In genomic region chr9:134792627-134793026, GRCh38 we compare ENCODE assay signal across 18 cellular contexts.
DNase-seq lines count a peak whose midpoint lies in the region; ATAC-seq, FAIRE-seq and TF ChIP-seq lines count a peak whose summit lies in the region.
"Had no signal": no experiment of that assay in that cellular context is flagged by ENCODE, and none has a peak within 500 bp of the region (broad histone marks: within the 10 kb centered on the region; RNA-seq: fewer than 3 reads in every experiment).

No MANE protein-coding gene starts in this region.

- BruUV-seq in HepG2 (replicated peaks; lab: Mats Ljungman, UMichigan): no TSS peak

- H3K4me3 Mint-ChIP-seq in brain (no peak overlapping the region), GM23338 (no peak overlapping the region)
- H3K4me3 Mint-ChIP-seq: CD14-positive monocyte; CD4-positive, alpha-beta memory T cell; H9 had no signal

- H2BK12ac ChIP-seq in neuronal stem cell (ENCODE audit: low read length): peak overlapping the region; percentile 46

- H3K79me2 ChIP-seq in HepG2 (ENCODE audit: insufficient read depth, low read length) (no peaks in the 10 kb centered on the region), GM23338 (replicated peaks; ENCODE audit: insufficient read depth) (no peaks in the 10 kb centered on the region)

- peaks cover 7% of the 10 kb centered on the region for H3K27me3 Mint-ChIP-seq in brain
- no peaks in the 10 kb centered on the region for H3K27me3 Mint-ChIP-seq in GM23338 (ENCODE audit: insufficient read depth, low read depth, poor library complexity)

- DNase-seq in HepG2 (ENCODE audit: low spot score) (no peak), right lobe of liver (no peak), neuronal stem cell (ENCODE audit: low spot score) (no peak), GM23338 (ENCODE audit: low spot score) (no peak), foreskin fibroblast (no peak), heart left ventricle (no peak)
- DNase-seq in activated CD4-positive, alpha-beta T cell treated with anti-CD3 and anti-CD28 coated beads for 4 hours: no peak
- DNase-seq: 8988T; CD4-positive, alpha-beta memory T cell; DMS153; DMS79; GDM1; H9 had no signal

- no peak overlapping the region for H2BK120ac ChIP-seq in neuronal stem cell (ENCODE audit: low read depth, low read length)

- no peak overlapping the region for H3K9ac ChIP-seq in HepG2 (ENCODE audit: insufficient read depth, low read depth, low read length)
- H3K9ac ChIP-seq in neuronal stem cell (ENCODE audit: low read depth, low read length, poor library complexity): peak overlapping the region; percentile 55
- H3K9ac ChIP-seq: BLaER1 had no signal

- no peak for ATAC-seq in HepG2
- ATAC-seq in right lobe of liver: no peak
- no peak for ATAC-seq in GM23338
- ATAC-seq in heart left ventricle: no peak

- H4K8ac ChIP-seq in neuronal stem cell (ENCODE audit: low read depth, low read length): no peak overlapping the region

- TF ChIP-seq POLR2A in HepG2 (IDR thresholded peaks at IDR 0.05; ENCODE audit: insufficient read depth in 1 of 2, low read depth in 2 of 2, low read length in 2 of 2) (no peak), right lobe of liver (IDR thresholded peaks at IDR 0.05) (no peak), heart left ventricle (IDR thresholded peaks at IDR 0.05) (no peak)

- intact Hi-C loops in HepG2 (cut with micrococcal nuclease; ENCODE audit: unreplicated experiment): no loop called here
- intact Hi-C loops in right lobe of liver (cut with DNase I): no loop called here
- intact Hi-C loops in heart left ventricle (cut with DNase I): no loop called here

- TF ChIP-seq CTCF in HepG2 (CRISPR knock-in tag; IDR thresholded peaks at IDR 0.05) (no peak), right lobe of liver (IDR thresholded peaks at IDR 0.05) (no peak), brain (conservative IDR thresholded peaks at IDR 0.05) (no peak), GM23338 (conservative IDR thresholded peaks at IDR 0.05; ENCODE audit: low read depth in 2 of 2) (no peak), foreskin fibroblast (IDR thresholded peaks at IDR 0.05; ENCODE audit: low read depth, low read length) (no peak), heart left ventricle (IDR thresholded peaks at IDR 0.05) (no peak)

- H3K4me1 ChIP-seq in HepG2 (ENCODE audit: insufficient read depth, low read length) (no peaks in the 10 kb centered on the region), right lobe of liver (no peaks in the 10 kb centered on the region), neuronal stem cell (ENCODE audit: control insufficient read depth in 2 of 2, insufficient read depth in 1 of 2, low read depth in 1 of 2, low read length in 2 of 2) (peaks cover 0 to 4% of the 10 kb centered on the region in 2 donors), GM23338 (ENCODE audit: insufficient read depth) (no peaks in the 10 kb centered on the region), heart left ventricle (peaks cover 0 to 14% (median 8%) of the 10 kb centered on the region in 12 donors)
- H3K4me1 ChIP-seq: BLaER1 had no signal

- H3K4ac ChIP-seq in neuronal stem cell (ENCODE audit: low read length): no peak overlapping the region

- H3K27ac ChIP-seq in HepG2 (ENCODE audit: extremely low read length, insufficient read depth, low read length) (no peak overlapping the region), right lobe of liver (no peak overlapping the region), neuronal stem cell (replicated peaks; ENCODE audit: low read length) (no peak overlapping the region), GM23338 (ENCODE audit: low read depth) (no peak overlapping the region), heart left ventricle (no peak overlapping the region)
- H3K27ac ChIP-seq: BLaER1 had no signal

- POLR2A ChIA-PET in HepG2 (lab: Yijun Ruan, JAX): no interaction called here

- no peak for TF ChIP-seq RAD21 in HepG2 (CRISPR knock-in tag; IDR thresholded peaks at IDR 0.05)

- H3K18ac ChIP-seq in neuronal stem cell (ENCODE audit: low read length): no peak overlapping the region

- H3K23ac ChIP-seq in neuronal stem cell (ENCODE audit: low read depth, low read length, poor library complexity): peak overlapping the region; percentile 94

- 75% methylated on average over 17 of the region's 21 CpGs for WGBS in HepG2 (ENCODE audit: low lambda C conversion rate)
- WGBS in right lobe of liver (ENCODE audit: insufficient coverage, low coverage, low lambda C conversion rate, missing lambda C conversion rate): 49% methylated on average over 9 of the region's 21 CpGs
- WGBS in neuronal stem cell (ENCODE audit: extremely low coverage in 2 of 2, insufficient read length in 2 of 2, insufficient replicate concordance in 1 of 2), 2 donors: no CpG with 5 or more reads among the region's 21 CpGs
- WGBS in heart left ventricle, 4 donors: 47 to 82% (median 63%) methylated on average over 15 to 21 of the region's 21 CpGs

- H3K14ac ChIP-seq in neuronal stem cell (ENCODE audit: low read length): peak overlapping the region; percentile 64

- peaks cover 30% of the 10 kb centered on the region for H3K4me1 Mint-ChIP-seq in brain
- H3K4me1 Mint-ChIP-seq in GM23338: peaks cover 6% of the 10 kb centered on the region
- H3K4me1 Mint-ChIP-seq: CD14-positive monocyte; CD4-positive, alpha-beta memory T cell had no signal

- H2AFZ ChIP-seq in HepG2 (ENCODE audit: low read length) (no peak overlapping the region), neuronal stem cell (ENCODE audit: low read length) (no peak overlapping the region), GM23338 (no peak overlapping the region)

- H3K36me3 Mint-ChIP-seq in brain (no peaks in the 10 kb centered on the region), GM23338 (ENCODE audit: low read depth) (no peaks in the 10 kb centered on the region)
- H3K36me3 Mint-ChIP-seq: CD14-positive monocyte; CD4-positive, alpha-beta memory T cell had no signal

- CTCF ChIA-PET in HepG2 (lab: Yijun Ruan, JAX; ENCODE audit: low intra/inter-chr PET ratio, low total read pairs): no interaction called here

- no peaks in the 10 kb centered on the region for H3K9me2 ChIP-seq in GM23338 (ENCODE audit: insufficient read depth)

- no peak overlapping the region for H2BK5ac ChIP-seq in neuronal stem cell (ENCODE audit: low read length)

- H2BK15ac ChIP-seq in neuronal stem cell (ENCODE audit: low read length): no peak overlapping the region

- no peaks in the 10 kb centered on the region for H3K36me3 ChIP-seq in HepG2 (replicated peaks in 1 of 2; ENCODE audit: control insufficient read depth in 1 of 2, insufficient read depth in 2 of 2, low read length in 2 of 2)
- no peaks in the 10 kb centered on the region for H3K36me3 ChIP-seq in right lobe of liver
- H3K36me3 ChIP-seq in neuronal stem cell (replicated peaks in 1 of 2; ENCODE audit: control insufficient read depth in 2 of 2, insufficient read depth in 2 of 2, low read length in 2 of 2): no peaks in the 10 kb centered on the region
- H3K36me3 ChIP-seq in GM23338 (ENCODE audit: insufficient read depth): no peaks in the 10 kb centered on the region
- peaks cover 0 to 48% (median 7%) of the 10 kb centered on the region in 9 donors for H3K36me3 ChIP-seq in heart left ventricle

- peaks cover 5 to 45% of the 10 kb centered on the region in 2 experiments; a peak in 4 of 5 replicates for H3K27me3 ChIP-seq in HepG2 (ENCODE audit: control insufficient read depth in 1 of 2, insufficient read depth in 2 of 2, low read length in 2 of 2)
- no peaks in the 10 kb centered on the region for H3K27me3 ChIP-seq in right lobe of liver
- no peaks in the 10 kb centered on the region for H3K27me3 ChIP-seq in neuronal stem cell (ENCODE audit: control insufficient read depth in 3 of 3, insufficient read depth in 3 of 3, low read depth in 1 of 3, low read length in 3 of 3)
- H3K27me3 ChIP-seq in GM23338 (ENCODE audit: insufficient read depth): no peaks in the 10 kb centered on the region
- no peaks in the 10 kb centered on the region for H3K27me3 ChIP-seq in heart left ventricle
- H3K27me3 ChIP-seq: BLaER1 had no signal

- H3K9me3 Mint-ChIP-seq in brain (no peaks in the 10 kb centered on the region), GM23338 (no peaks in the 10 kb centered on the region)
- H3K9me3 Mint-ChIP-seq: CD14-positive monocyte; CD4-positive, alpha-beta memory T cell; H9 had no signal

- H2AK5ac ChIP-seq in neuronal stem cell (ENCODE audit: low read depth, low read length): peak overlapping the region; percentile 7

- no peaks in the 10 kb centered on the region for H4K20me1 ChIP-seq in HepG2 (ENCODE audit: insufficient read depth, low read length)
- no peaks in the 10 kb centered on the region for H4K20me1 ChIP-seq in GM23338 (replicated peaks; ENCODE audit: insufficient read depth)

- H3K4me2 ChIP-seq in HepG2 (ENCODE audit: low read depth, low read length): no peak overlapping the region
- H3K4me2 ChIP-seq in neuronal stem cell (ENCODE audit: insufficient read depth, low read length, poor library complexity, severe bottlenecking): no peak overlapping the region
- no peak overlapping the region for H3K4me2 ChIP-seq in GM23338
- H3K4me2 ChIP-seq: BLaER1 had no signal

- H4K91ac ChIP-seq in neuronal stem cell (ENCODE audit: low read depth, low read length, poor library complexity): no peak overlapping the region

- H3K4me3 ChIP-seq in HepG2 (replicated peaks in 1 of 3; ENCODE audit: insufficient read depth in 1 of 3, low read depth in 2 of 3, low read length in 3 of 3): no peak overlapping the region
- no peak overlapping the region for H3K4me3 ChIP-seq in right lobe of liver
- no peak overlapping the region for H3K4me3 ChIP-seq in neuronal stem cell (ENCODE audit: low read length in 2 of 2)
- no peak overlapping the region for H3K4me3 ChIP-seq in GM23338
- no peak overlapping the region for H3K4me3 ChIP-seq in foreskin fibroblast (ENCODE audit: low read depth in 1 of 2, low read length in 2 of 2)
- H3K4me3 ChIP-seq in heart left ventricle: no peak overlapping the region
- H3K4me3 ChIP-seq: BLaER1 had no signal

- TF ChIP-seq EP300 in HepG2 (IDR thresholded peaks at IDR 0.05; ENCODE audit: low read depth in 2 of 2, low read length in 2 of 2): no peak
- TF ChIP-seq EP300 in HepG2 (CRISPR knock-in tag; IDR thresholded peaks at IDR 0.05; ENCODE audit: borderline replicate concordance): no peak

- FAIRE-seq in HepG2 (lab: Jason Lieb, UNC): no peak
- FAIRE-seq: H1, HTR-8/SVneo had no signal

- H3K9me3 ChIP-seq in HepG2 (ENCODE audit: low read length) (no peaks in the 10 kb centered on the region), right lobe of liver (no peaks in the 10 kb centered on the region), neuronal stem cell (replicated peaks in 1 of 2; ENCODE audit: control insufficient read depth in 2 of 2, insufficient read depth in 1 of 2, low read depth in 1 of 2, low read length in 2 of 2) (no peaks in the 10 kb centered on the region), heart left ventricle (no peaks in the 10 kb centered on the region)
- H3K9me3 ChIP-seq: BLaER1 had no signal

- peaks cover under 1% of the 10 kb centered on the region for H3K79me1 ChIP-seq in neuronal stem cell (ENCODE audit: low read depth, low read length)

- in situ Hi-C loops in HepG2 (cut with HindIII; ENCODE audit: extremely low pct_ligation_motif_present, low pct_unique_long_range_greater_than_20kb): no loop called here

- H3K27ac Mint-ChIP-seq in brain (peak overlapping the region in 3 of 5 experiments; percentile 24 to 92 (median 45)), GM23338 (no peak overlapping the region)
- H3K27ac Mint-ChIP-seq: CD14-positive monocyte; CD4-positive, alpha-beta memory T cell had no signal

- no peaks in the 10 kb centered on the region for H3F3A ChIP-seq in GM23338 (replicated peaks; ENCODE audit: low read depth)

TF ChIP-seq in GM23338, 12 proteins besides CTCF, POLR2A, EP300 and RAD21 (continues in another document):
- no peak for TF ChIP-seq STAT1 (IDR thresholded peaks at IDR 0.05; ENCODE audit: unreplicated experiment)
